ENCODE assay signal across 18 cellular contexts in genomic region chr1:111538343-111539035, GRCh38. TPM values are rescaled to one million over a fixed set of nuclear protein-coding genes. Genes with fewer than 3 reads are reported as not detected.
A peak's percentile ranks its signal among the peaks of the same experiment; 100 is the strongest.
DNase-seq lines count a peak whose midpoint lies in the region; ATAC-seq, FAIRE-seq and TF ChIP-seq lines count a peak whose summit lies in the region.
"Had no signal": no experiment of that assay in that cellular context is flagged by ENCODE, and none has a peak within 500 bp of the region (broad histone marks: within the 10 kb centered on the region; RNA-seq: fewer than 3 reads in every experiment).

No MANE protein-coding gene starts in this region.

- H3K27me3 Mint-ChIP-seq in astrocyte (ENCODE audit: low read depth, unreplicated experiment): no peaks in the 10 kb centered on the region
- peaks cover 4% of the 10 kb centered on the region for H3K27me3 Mint-ChIP-seq in activated T-helper 17 cell treated with anti-CD3 and anti-CD28 coated beads, Interleukin-2, amount 50 U/mL, for 72 hours

- H3K4me2 ChIP-seq in astrocyte (ENCODE audit: low read length): peak overlapping the region; percentile 52
- H3K4me2 ChIP-seq: BLaER1 had no signal

- H2AFZ ChIP-seq in ACC112 (ENCODE audit: low read length, unreplicated experiment): no peak overlapping the region
- H2AFZ ChIP-seq in astrocyte (ENCODE audit: low read depth, low read length): no peak overlapping the region

- no peak overlapping the region for H3K4me3 Mint-ChIP-seq in astrocyte (ENCODE audit: unreplicated experiment)
- H3K4me3 Mint-ChIP-seq in activated T-helper 17 cell treated with anti-CD3 and anti-CD28 coated beads, Interleukin-2, amount 50 U/mL, for 72 hours: no peak overlapping the region
- H3K4me3 Mint-ChIP-seq: nephron had no signal

- TF ChIP-seq CTCF in astrocyte (IDR thresholded peaks at IDR 0.05; ENCODE audit: insufficient read depth, low read depth, low read length): no peak

- H3K27me3 ChIP-seq in ACC112 (ENCODE audit: insufficient read depth, low read length) (no peaks in the 10 kb centered on the region), astrocyte (ENCODE audit: insufficient read depth, low read length) (no peaks in the 10 kb centered on the region)
- H3K27me3 ChIP-seq: BLaER1 had no signal

- FAIRE-seq in astrocyte (lab: Jason Lieb, UNC): no peak
- FAIRE-seq: endometrium, keratinocyte had no signal

- H3K9me3 Mint-ChIP-seq in astrocyte (ENCODE audit: unreplicated experiment): peaks cover 2% of the 10 kb centered on the region
- H3K9me3 Mint-ChIP-seq in activated T-helper 17 cell treated with anti-CD3 and anti-CD28 coated beads, Interleukin-2, amount 50 U/mL, for 72 hours: peaks cover 4% of the 10 kb centered on the region
- H3K9me3 Mint-ChIP-seq: nephron had no signal

- H3K27ac ChIP-seq in ACC112 (ENCODE audit: low read depth, low read length) (peak overlapping the region; percentile 39; the same call in 1 of the 2 replicates), astrocyte (ENCODE audit: low read depth, low read length) (peak overlapping the region; percentile 39)
- H3K27ac ChIP-seq: BLaER1, SK-N-MC had no signal

- DNase-seq in HS-27A (ENCODE audit: low read depth) (peak; percentile 69), astrocyte (ENCODE audit: low read depth) (peak; percentile 63), iris pigment epithelial cell (ENCODE audit: low read depth) (peak; percentile 67), NCI-H1105 (lab: John Stamatoyannopoulos, UW) (no peak)
- DNase-seq in stimulated activated naive CD4-positive, alpha-beta T cell (lab: John Stamatoyannopoulos, UW): no peak
- DNase-seq: MV-4-11; NCI-H774; stimulated activated naive CD4-positive, alpha-beta T cell treated with Interleukin-2 at 50 U/mL for 16 hours had no signal

- H3K9me3 ChIP-seq in astrocyte (ENCODE audit: insufficient read depth, low read depth, low read length): no peaks in the 10 kb centered on the region
- H3K9me3 ChIP-seq: BLaER1 had no signal

- H3K4me3 ChIP-seq in ACC112 (ENCODE audit: low read depth, low read length) (no peak overlapping the region), astrocyte (ENCODE audit: insufficient read depth, low read depth, low read length) (no peak overlapping the region)
- H3K4me3 ChIP-seq: BLaER1, SK-N-MC had no signal

- no peaks in the 10 kb centered on the region for H3K36me3 Mint-ChIP-seq in astrocyte (ENCODE audit: low read depth, unreplicated experiment)
- no peaks in the 10 kb centered on the region for H3K36me3 Mint-ChIP-seq in activated T-helper 17 cell treated with anti-CD3 and anti-CD28 coated beads, Interleukin-2, amount 50 U/mL, for 72 hours (ENCODE audit: low read depth)
- H3K36me3 Mint-ChIP-seq: activated naive CD4-positive, alpha-beta T cell treated with anti-CD3 and anti-CD28 coated beads, Interleukin-2, amount 50 U/mL, for 72 hours had no signal

- ATAC-seq in GM19324 (IDR thresholded peaks at IDR 0.05; ENCODE audit: low FRiP score, unreplicated experiment): no peak
- no peak for ATAC-seq in activated T-helper 17 cell treated with anti-CD3 and anti-CD28 coated beads, Interleukin-2, amount 50 U/mL, for 72 hours (replicated peaks)
- ATAC-seq: HCT116 had no signal

- H3K27ac Mint-ChIP-seq in astrocyte (ENCODE audit: unreplicated experiment): peak overlapping the region; percentile 66
- H3K27ac Mint-ChIP-seq in activated T-helper 17 cell treated with anti-CD3 and anti-CD28 coated beads, Interleukin-2, amount 50 U/mL, for 72 hours: no peak overlapping the region
- H3K27ac Mint-ChIP-seq: activated naive CD4-positive, alpha-beta T cell treated with anti-CD3 and anti-CD28 coated beads, Interleukin-2, amount 50 U/mL, for 72 hours; nephron had no signal

- peaks cover 34% of the 10 kb centered on the region for H3K4me1 Mint-ChIP-seq in astrocyte (ENCODE audit: low read depth, unreplicated experiment)
- H3K4me1 Mint-ChIP-seq in activated T-helper 17 cell treated with anti-CD3 and anti-CD28 coated beads, Interleukin-2, amount 50 U/mL, for 72 hours: peaks cover 11% of the 10 kb centered on the region

- H3K79me2 ChIP-seq in ACC112 (ENCODE audit: control insufficient read depth, insufficient read depth, low read length, unreplicated experiment) (no peaks in the 10 kb centered on the region), astrocyte (ENCODE audit: insufficient read depth, low read length) (no peaks in the 10 kb centered on the region)

- H3K9ac ChIP-seq in astrocyte (ENCODE audit: low read length): no peak overlapping the region
- H3K9ac ChIP-seq: BLaER1 had no signal

- peaks cover 28% of the 10 kb centered on the region for H3K4me1 ChIP-seq in ACC112 (ENCODE audit: control insufficient read depth, insufficient read depth, low read length, unreplicated experiment)
- H3K4me1 ChIP-seq in astrocyte (ENCODE audit: insufficient read depth, low read length): peaks cover 33% of the 10 kb centered on the region
- H3K4me1 ChIP-seq: BLaER1 had no signal

- no peaks in the 10 kb centered on the region for H3K36me3 ChIP-seq in ACC112 (ENCODE audit: insufficient read depth, low read length)
- no peaks in the 10 kb centered on the region for H3K36me3 ChIP-seq in astrocyte (ENCODE audit: insufficient read depth, low read length)
- H3K36me3 ChIP-seq: BLaER1 had no signal

- H4K20me1 ChIP-seq in astrocyte (ENCODE audit: insufficient read depth, low read length): no peaks in the 10 kb centered on the region
- H4K20me1 ChIP-seq: BLaER1 had no signal

RNA-seq across cellular contexts. Expression of gene ADORA3, which starts 35.1 kb away (rescaled TPM):
- total RNA-seq in astrocyte: not detected in 2 replicates
- not detected for total RNA-seq in activated T-helper 17 cell treated with anti-CD3 and anti-CD28 coated beads, Interleukin-2, amount 50 U/mL, for 72 hours

RNA-seq across cellular contexts. Expression of gene TMIGD3, which starts 35.1 kb away (rescaled TPM):
- total RNA-seq in astrocyte: not detected in 2 replicates
- total RNA-seq in activated T-helper 17 cell treated with anti-CD3 and anti-CD28 coated beads, Interleukin-2, amount 50 U/mL, for 72 hours: under 1 TPM in 1 of 2 donors, not detected in 1; 0.41 TPM
- total RNA-seq: activated naive CD4-positive, alpha-beta T cell treated with anti-CD3 and anti-CD28 coated beads, Interleukin-2, amount 50 U/mL, for 72 hours had no signal

Comparison
In these comparisons a context has a peak if more than half of its experiments do, and no peak if none do; other contexts are left out.
1. DNase-seq: peak in HS-27A (single experiment), astrocyte (single experiment) and iris pigment epithelial cell (single experiment); none in NCI-H1105 (single experiment) and stimulated activated naive CD4-positive, alpha-beta T cell (0 of 6).